Comparison of ENCODE assay signal across 11 cellular contexts in genomic region chr10:112985701-112986510, GRCh38. TPM values are rescaled to one million over a fixed set of nuclear protein-coding genes. Genes with fewer than 3 reads are reported as not detected.
DNase-seq lines count a peak whose midpoint lies in the region; ATAC-seq lines count a peak whose summit lies in the region.
"Had no signal": no experiment of that assay in that cellular context is flagged by ENCODE, and none has a peak within 500 bp of the region (broad histone marks: within the 10 kb centered on the region; RNA-seq: fewer than 3 reads in every experiment).

No MANE protein-coding gene starts in this region.

- POLR2A ChIA-PET in activated CD4-positive, alpha-beta T cell treated with anti-CD3 and anti-CD28 coated beads for 36 hours (lab: Charles Lee): interaction anchor here (0.6 to 0.9 kb wide), 3 partner anchors 235 to 1048 kb away, joined by 3 read pairs; no protein-coding TSS in a partner anchor

- no peak overlapping the region for H3K4me3 Mint-ChIP-seq in activated CD4-positive, alpha-beta T cell treated with anti-CD3 and anti-CD28 coated beads for 36 hours
- no peak overlapping the region for H3K4me3 Mint-ChIP-seq in stimulated activated memory B cell treated with anti-CD40 and anti-IgM and Interleukin-4, amounts not matched to agents 10 μg/mL and 1 μg/mL and 100 μg/mL, for 72 hours
- H3K4me3 Mint-ChIP-seq: activated naive CD8-positive, alpha-beta T cell; B cell had no signal

- DNase-seq in activated CD4-positive, alpha-beta T cell treated with anti-CD3 and anti-CD28 coated beads for 36 hours: peak; percentile 47
- no peak for DNase-seq in activated CD4-positive, alpha-beta T cell treated with anti-CD3 and anti-CD28 coated beads for 4 hours
- DNase-seq in NOMO-1 treated with DMSO at 0.1 percent for 48 hours (lab: John Stamatoyannopoulos, UW; ENCODE audit: unreplicated experiment) (peak; percentile 97), fibroblast of peridontal ligament (ENCODE audit: extremely low read depth) (peak; percentile 92), RPMI8226 (no peak), head of caudate nucleus (no peak)
- DNase-seq: NCI-H524 treated with DMSO at 0.1 percent for 48 hours had no signal

- no peak overlapping the region for H3K27ac Mint-ChIP-seq in activated CD4-positive, alpha-beta T cell treated with anti-CD3 and anti-CD28 coated beads for 36 hours
- H3K27ac Mint-ChIP-seq in stimulated activated memory B cell treated with anti-CD40 and anti-IgM and Interleukin-4, amounts not matched to agents 10 μg/mL and 1 μg/mL and 100 μg/mL, for 72 hours: no peak overlapping the region
- H3K27ac Mint-ChIP-seq: activated naive CD8-positive, alpha-beta T cell; B cell had no signal

- intact Hi-C loops in activated CD4-positive, alpha-beta T cell treated with anti-CD3 and anti-CD28 coated beads for 36 hours (cut with DNase I, micrococcal nuclease): loop anchor here (1.0 to 10.0 kb wide), 4 partner anchors 21 to 699 kb away; no protein-coding TSS in a partner anchor
- intact Hi-C loops in head of caudate nucleus (cut with DNase I): no loop called here

- no peaks in the 10 kb centered on the region for H3K9me3 Mint-ChIP-seq in activated CD4-positive, alpha-beta T cell treated with anti-CD3 and anti-CD28 coated beads for 36 hours (ENCODE audit: low read depth)
- H3K9me3 Mint-ChIP-seq in stimulated activated memory B cell treated with anti-CD40 and anti-IgM and Interleukin-4, amounts not matched to agents 10 μg/mL and 1 μg/mL and 100 μg/mL, for 72 hours: no peaks in the 10 kb centered on the region

- H3K36me3 Mint-ChIP-seq in activated CD4-positive, alpha-beta T cell treated with anti-CD3 and anti-CD28 coated beads for 36 hours (ENCODE audit: low read depth): no peaks in the 10 kb centered on the region
- H3K36me3 Mint-ChIP-seq in stimulated activated memory B cell treated with anti-CD40 and anti-IgM and Interleukin-4, amounts not matched to agents 10 μg/mL and 1 μg/mL and 100 μg/mL, for 72 hours: no peaks in the 10 kb centered on the region

- peaks cover 29% of the 10 kb centered on the region for H3K4me1 Mint-ChIP-seq in activated CD4-positive, alpha-beta T cell treated with anti-CD3 and anti-CD28 coated beads for 36 hours
- H3K4me1 Mint-ChIP-seq in stimulated activated memory B cell treated with anti-CD40 and anti-IgM and Interleukin-4, amounts not matched to agents 10 μg/mL and 1 μg/mL and 100 μg/mL, for 72 hours: peaks cover 29% of the 10 kb centered on the region

- CTCF ChIA-PET in activated CD4-positive, alpha-beta T cell treated with anti-CD3 and anti-CD28 coated beads for 36 hours (lab: Charles Lee): interaction anchor here (1.0 to 1.4 kb wide), 2 partner anchors 20 to 399 kb away, joined by 3 to 4 read pairs; no protein-coding TSS in a partner anchor

- peak; percentile 90 for ATAC-seq in activated CD4-positive, alpha-beta T cell treated with anti-CD3 and anti-CD28 coated beads for 36 hours
- peak; percentile 82 for ATAC-seq in stimulated activated memory B cell treated with anti-CD40 and anti-IgM and Interleukin-4, amounts not matched to agents 10 μg/mL and 1 μg/mL and 100 μg/mL, for 72 hours
- no peak for ATAC-seq in HG03135 (IDR thresholded peaks at IDR 0.05; ENCODE audit: unreplicated experiment)

- peaks cover 56% of the 10 kb centered on the region for H3K27me3 Mint-ChIP-seq in activated CD4-positive, alpha-beta T cell treated with anti-CD3 and anti-CD28 coated beads for 36 hours
- H3K27me3 Mint-ChIP-seq in stimulated activated memory B cell treated with anti-CD40 and anti-IgM and Interleukin-4, amounts not matched to agents 10 μg/mL and 1 μg/mL and 100 μg/mL, for 72 hours: peaks cover 54% of the 10 kb centered on the region

RNA-seq across cellular contexts. Expression of gene TCF7L2, which starts 35.9 kb away (rescaled TPM):
- total RNA-seq in activated CD4-positive, alpha-beta T cell treated with anti-CD3 and anti-CD28 coated beads for 36 hours: 1 to 10 TPM in 1 of 2 experiments, under 1 TPM in 1; 0.87 to 1.7 TPM

Comparison
In these comparisons a context has a peak if more than half of its experiments do, and no peak if none do; other contexts are left out.
1. DNase-seq: peak in activated CD4-positive, alpha-beta T cell treated with anti-CD3 and anti-CD28 coated beads for 36 hours (single experiment), NOMO-1 treated with DMSO at 0.1 percent for 48 hours (single experiment) and fibroblast of peridontal ligament (single experiment); none in activated CD4-positive, alpha-beta T cell treated with anti-CD3 and anti-CD28 coated beads for 4 hours (0 of 2), RPMI8226 (single experiment) and head of caudate nucleus (0 of 42).